In the genomic region with DNA sequence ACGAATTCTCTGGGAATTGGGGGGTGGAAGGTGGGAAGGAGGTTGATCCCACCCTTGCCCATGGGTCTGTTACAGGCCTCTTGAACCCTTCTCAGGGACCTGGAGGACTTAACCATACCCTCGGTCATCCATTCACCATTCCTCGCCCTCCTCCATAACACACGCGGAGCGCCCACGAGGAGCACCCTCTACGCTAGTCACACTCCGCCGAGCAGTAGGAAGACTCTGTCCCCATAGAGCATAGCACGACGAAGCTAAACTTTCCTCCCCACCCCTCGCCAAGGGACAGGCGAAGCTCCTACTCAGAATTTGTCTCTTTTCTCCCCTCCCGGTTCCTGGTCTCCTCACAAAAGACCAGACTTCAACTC, we compare ENCODE assay signal across 1 cellular context.
TF ChIP-seq lines count a peak whose summit lies in the region.

No MANE protein-coding gene starts in this region.

TF ChIP-seq in GM12878, 131 proteins besides CTCF, POLR2A, EP300 and RAD21 (continued from another document):
- TF ChIP-seq, protein P1, sequence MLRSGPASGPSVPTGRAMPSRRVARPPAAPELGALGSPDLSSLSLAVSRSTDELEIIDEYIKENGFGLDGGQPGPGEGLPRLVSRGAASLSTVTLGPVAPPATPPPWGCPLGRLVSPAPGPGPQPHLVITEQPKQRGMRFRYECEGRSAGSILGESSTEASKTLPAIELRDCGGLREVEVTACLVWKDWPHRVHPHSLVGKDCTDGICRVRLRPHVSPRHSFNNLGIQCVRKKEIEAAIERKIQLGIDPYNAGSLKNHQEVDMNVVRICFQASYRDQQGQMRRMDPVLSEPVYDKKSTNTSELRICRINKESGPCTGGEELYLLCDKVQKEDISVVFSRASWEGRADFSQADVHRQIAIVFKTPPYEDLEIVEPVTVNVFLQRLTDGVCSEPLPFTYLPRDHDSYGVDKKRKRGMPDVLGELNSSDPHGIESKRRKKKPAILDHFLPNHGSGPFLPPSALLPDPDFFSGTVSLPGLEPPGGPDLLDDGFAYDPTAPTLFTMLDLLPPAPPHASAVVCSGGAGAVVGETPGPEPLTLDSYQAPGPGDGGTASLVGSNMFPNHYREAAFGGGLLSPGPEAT (IDR thresholded peaks at IDR 0.05; ENCODE audit: low read depth), result peak; percentile 75; the same call in 1 of the 2 replicates
- TF ChIP-seq IKZF2 (IDR thresholded peaks at IDR 0.05) (peak in 1 of 2 experiments; percentile 7; a peak in 1 of 4 replicates), MYC (IDR thresholded peaks at IDR 0.05; ENCODE audit: insufficient read depth, insufficient read length, insufficient replicate concordance, low read length, severe bottlenecking) (no peak), YBX1 (IDR thresholded peaks at IDR 0.05) (no peak), NFIC (IDR thresholded peaks at IDR 0.05; ENCODE audit: low read depth, low read length) (no peak), SP1 (IDR thresholded peaks at IDR 0.05; ENCODE audit: low read depth, low read length) (peak; percentile 1), PAX5 (IDR thresholded peaks at IDR 0.05; ENCODE audit: borderline replicate concordance, low read depth, low read length) (peak; percentile 69; the same call in 1 of the 2 replicates)
- TF ChIP-seq, protein P2, sequence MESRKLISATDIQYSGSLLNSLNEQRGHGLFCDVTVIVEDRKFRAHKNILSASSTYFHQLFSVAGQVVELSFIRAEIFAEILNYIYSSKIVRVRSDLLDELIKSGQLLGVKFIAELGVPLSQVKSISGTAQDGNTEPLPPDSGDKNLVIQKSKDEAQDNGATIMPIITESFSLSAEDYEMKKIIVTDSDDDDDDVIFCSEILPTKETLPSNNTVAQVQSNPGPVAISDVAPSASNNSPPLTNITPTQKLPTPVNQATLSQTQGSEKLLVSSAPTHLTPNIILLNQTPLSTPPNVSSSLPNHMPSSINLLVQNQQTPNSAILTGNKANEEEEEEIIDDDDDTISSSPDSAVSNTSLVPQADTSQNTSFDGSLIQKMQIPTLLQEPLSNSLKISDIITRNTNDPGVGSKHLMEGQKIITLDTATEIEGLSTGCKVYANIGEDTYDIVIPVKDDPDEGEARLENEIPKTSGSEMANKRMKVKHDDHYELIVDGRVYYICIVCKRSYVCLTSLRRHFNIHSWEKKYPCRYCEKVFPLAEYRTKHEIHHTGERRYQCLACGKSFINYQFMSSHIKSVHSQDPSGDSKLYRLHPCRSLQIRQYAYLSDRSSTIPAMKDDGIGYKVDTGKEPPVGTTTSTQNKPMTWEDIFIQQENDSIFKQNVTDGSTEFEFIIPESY (IDR thresholded peaks at IDR 0.05), result peak; percentile 80
- TF ChIP-seq, protein P3, sequence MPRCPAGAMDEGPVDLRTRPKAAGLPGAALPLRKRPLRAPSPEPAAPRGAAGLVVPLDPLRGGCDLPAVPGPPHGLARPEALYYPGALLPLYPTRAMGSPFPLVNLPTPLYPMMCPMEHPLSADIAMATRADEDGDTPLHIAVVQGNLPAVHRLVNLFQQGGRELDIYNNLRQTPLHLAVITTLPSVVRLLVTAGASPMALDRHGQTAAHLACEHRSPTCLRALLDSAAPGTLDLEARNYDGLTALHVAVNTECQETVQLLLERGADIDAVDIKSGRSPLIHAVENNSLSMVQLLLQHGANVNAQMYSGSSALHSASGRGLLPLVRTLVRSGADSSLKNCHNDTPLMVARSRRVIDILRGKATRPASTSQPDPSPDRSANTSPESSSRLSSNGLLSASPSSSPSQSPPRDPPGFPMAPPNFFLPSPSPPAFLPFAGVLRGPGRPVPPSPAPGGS (IDR thresholded peaks at IDR 0.05; ENCODE audit: borderline replicate concordance, insufficient read depth, low read depth, low read length, poor library complexity, severe bottlenecking), result no peak
